ENCODE assay signal across 8 cellular contexts in the genomic region with DNA sequence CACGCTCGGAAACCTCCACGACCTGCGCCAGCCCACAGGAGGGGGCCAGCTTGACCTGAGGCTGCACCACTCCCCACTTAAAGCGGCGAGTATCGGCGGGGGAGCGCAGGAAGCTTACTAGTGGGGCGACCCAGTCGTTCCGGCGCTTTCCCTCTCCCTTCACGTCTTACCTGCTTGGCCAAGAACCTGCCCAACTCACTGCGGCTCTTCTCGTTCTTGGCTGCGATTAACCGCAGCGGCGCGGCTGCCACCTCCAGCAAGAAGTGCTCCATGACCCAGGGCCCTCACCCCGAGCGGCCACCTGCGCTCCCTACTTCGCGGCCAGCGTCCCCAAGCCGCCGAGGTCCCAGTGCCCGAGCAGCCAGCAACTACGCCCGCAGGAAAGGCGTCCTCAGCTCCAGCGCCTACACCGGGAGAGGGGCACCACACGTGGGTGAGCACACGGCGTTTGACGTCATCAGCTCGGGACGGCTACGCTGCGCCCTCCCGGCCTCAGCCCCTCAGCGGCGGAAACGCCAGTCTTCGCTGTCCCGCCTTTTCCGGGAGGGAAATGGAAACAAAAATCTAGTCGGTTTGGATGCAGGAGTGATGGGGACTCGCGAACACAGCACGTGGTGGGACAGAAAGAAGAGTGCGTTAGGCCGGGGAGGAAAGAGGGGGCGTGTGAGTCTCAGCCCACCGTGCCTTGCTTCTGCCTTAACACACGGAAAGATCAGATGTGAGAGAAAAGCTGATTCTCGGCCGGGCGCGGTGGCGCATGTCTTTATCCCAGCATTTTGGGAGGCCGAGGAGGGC. TPM values are rescaled to one million over a fixed set of nuclear protein-coding genes. Genes with fewer than 3 reads are reported as not detected.
DNase-seq lines count a peak whose midpoint lies in the region; ATAC-seq, FAIRE-seq and TF ChIP-seq lines count a peak whose summit lies in the region.

A gene with protein sequence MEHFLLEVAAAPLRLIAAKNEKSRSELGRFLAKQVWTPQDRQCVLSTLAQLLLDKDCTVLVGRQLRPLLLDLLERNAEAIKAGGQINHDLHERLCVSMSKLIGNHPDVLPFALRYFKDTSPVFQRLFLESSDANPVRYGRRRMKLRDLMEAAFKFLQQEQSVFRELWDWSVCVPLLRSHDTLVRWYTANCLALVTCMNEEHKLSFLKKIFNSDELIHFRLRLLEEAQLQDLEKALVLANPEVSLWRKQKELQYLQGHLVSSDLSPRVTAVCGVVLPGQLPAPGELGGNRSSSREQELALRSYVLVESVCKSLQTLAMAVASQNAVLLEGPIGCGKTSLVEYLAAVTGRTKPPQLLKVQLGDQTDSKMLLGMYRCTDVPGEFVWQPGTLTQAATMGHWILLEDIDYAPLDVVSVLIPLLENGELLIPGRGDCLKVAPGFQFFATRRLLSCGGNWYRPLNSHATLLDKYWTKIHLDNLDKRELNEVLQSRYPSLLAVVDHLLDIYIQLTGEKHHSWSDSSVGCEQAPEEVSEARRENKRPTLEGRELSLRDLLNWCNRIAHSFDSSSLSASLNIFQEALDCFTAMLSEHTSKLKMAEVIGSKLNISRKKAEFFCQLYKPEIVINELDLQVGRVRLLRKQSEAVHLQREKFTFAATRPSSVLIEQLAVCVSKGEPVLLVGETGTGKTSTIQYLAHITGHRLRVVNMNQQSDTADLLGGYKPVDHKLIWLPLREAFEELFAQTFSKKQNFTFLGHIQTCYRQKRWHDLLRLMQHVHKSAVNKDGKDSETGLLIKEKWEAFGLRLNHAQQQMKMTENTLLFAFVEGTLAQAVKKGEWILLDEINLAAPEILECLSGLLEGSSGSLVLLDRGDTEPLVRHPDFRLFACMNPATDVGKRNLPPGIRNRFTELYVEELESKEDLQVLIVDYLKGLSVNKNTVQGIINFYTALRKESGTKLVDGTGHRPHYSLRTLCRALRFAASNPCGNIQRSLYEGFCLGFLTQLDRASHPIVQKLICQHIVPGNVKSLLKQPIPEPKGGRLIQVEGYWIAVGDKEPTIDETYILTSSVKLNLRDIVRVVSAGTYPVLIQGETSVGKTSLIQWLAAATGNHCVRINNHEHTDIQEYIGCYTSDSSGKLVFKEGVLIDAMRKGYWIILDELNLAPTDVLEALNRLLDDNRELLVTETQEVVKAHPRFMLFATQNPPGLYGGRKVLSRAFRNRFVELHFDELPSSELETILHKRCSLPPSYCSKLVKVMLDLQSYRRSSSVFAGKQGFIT (N-terminal part only) (minus strand): TSS at position 459 of the 795 bp plus-strand sequence. CDS start 187 bp downstream, at position 272.

- peaks cover 5% of the 10 kb centered on the region for H3K4me1 ChIP-seq in rectal smooth muscle tissue (ENCODE audit: control insufficient read depth, insufficient read depth, low read length)
- H3K4me1 ChIP-seq in aorta (ENCODE audit: control insufficient read depth in 1 of 2, insufficient read depth in 2 of 2, low read length in 2 of 2), result no peaks in the 10 kb centered on the region

- no peaks in the 10 kb centered on the region for H3K9me3 ChIP-seq in aorta (ENCODE audit: control insufficient read depth, low read length)

- H3K27ac ChIP-seq in rectal smooth muscle tissue (ENCODE audit: low read depth, low read length) (peak within 1 kb of the TSS; percentile 83), aorta (ENCODE audit: low read depth in 1 of 2, low read length in 2 of 2) (peak within 1 kb of the TSS in 1 of 2 donors; percentile 73)

- FAIRE-seq in GM18507 (lab: Jason Lieb, UNC), result peak; percentile 98

- 0% methylated on average over 65 of the region's 65 CpGs for WGBS in aorta, 2 donors

- peak within 1 kb of the TSS; percentile 74 for H3K9ac ChIP-seq in rectal smooth muscle tissue (ENCODE audit: low read length)

- H3K4me3 ChIP-seq in astrocyte of the cerebellum (ENCODE audit: low read depth, low read length), result peak within 1 kb of the TSS; percentile 96
- H3K4me3 ChIP-seq in rectal smooth muscle tissue (ENCODE audit: low read length), result peak within 1 kb of the TSS; percentile 74
- H3K4me3 ChIP-seq in aorta (ENCODE audit: low read length in 2 of 2), result peak within 1 kb of the TSS; percentile 63 to 64

- no peaks in the 10 kb centered on the region for H3K36me3 ChIP-seq in rectal smooth muscle tissue (ENCODE audit: control insufficient read depth, insufficient read depth, low read length)
- no peaks in the 10 kb centered on the region for H3K36me3 ChIP-seq in aorta (ENCODE audit: control insufficient read depth in 1 of 2, insufficient read depth in 2 of 2, low read length in 1 of 2)

- TF ChIP-seq CTCF in astrocyte of the cerebellum (IDR thresholded peaks at IDR 0.05; ENCODE audit: low read depth, low read length, missing control alignments), result no peak

- peak; percentile 81 for DNase-seq in GM18507 (ENCODE audit: extremely low spot score, insufficient read length, low read depth)
- peak; percentile 79 for DNase-seq in NCI-H2029 treated with DMSO at 0.1 percent for 48 hours (lab: John Stamatoyannopoulos, UW)
- DNase-seq in T-helper 9 cell, result peak; percentile 82
- peak; percentile 90 for DNase-seq in astrocyte of the cerebellum (ENCODE audit: low read depth)
- DNase-seq in hepatic stellate cell (ENCODE audit: low spot score), result peak; percentile 93
- peak; percentile 94 to 96 for DNase-seq in aorta

- ATAC-seq in HG02981 (IDR thresholded peaks at IDR 0.05; ENCODE audit: unreplicated experiment) (peak; percentile 95), aorta (ENCODE audit: low FRiP score) (peak; percentile 99)

- in situ Hi-C loops in astrocyte of the cerebellum (cut with HindIII; ENCODE audit: low sequenced_read_pairs), result no loop called here

- H3K27me3 ChIP-seq in rectal smooth muscle tissue (ENCODE audit: control insufficient read depth, insufficient read depth, low read length), result no peaks in the 10 kb centered on the region
- H3K27me3 ChIP-seq in aorta (ENCODE audit: control insufficient read depth in 1 of 2, insufficient read depth in 2 of 2, low read length in 1 of 2), result no peaks in the 10 kb centered on the region

- intact Hi-C loops in aorta (cut with DNase I), result loop anchor here in 1 of 2 donors (10.0 kb wide), 1 partner anchor 765 kb away; a partner anchor contains a TSS

RNA-seq across cellular contexts. Expression of the gene that starts here (rescaled TPM):
- total RNA-seq in aorta, result 10 to 100 TPM; 30.8 to 37.1 TPM
- 10 to 100 TPM; 10.1 to 14.8 TPM for polyA plus RNA-seq in aorta
